Comparison of ENCODE assay signal across 21 cellular contexts in genomic region chr13:99255241-99255640, GRCh38. TPM values are rescaled to one million over a fixed set of nuclear protein-coding genes. Genes with fewer than 3 reads are reported as not detected.
DNase-seq lines count a peak whose midpoint lies in the region; ATAC-seq and TF ChIP-seq lines count a peak whose summit lies in the region.
"Had no signal": no experiment of that assay in that cellular context is flagged by ENCODE, and none has a peak within 500 bp of the region (broad histone marks: within the 10 kb centered on the region; RNA-seq: fewer than 3 reads in every experiment).

No MANE protein-coding gene starts in this region.

- H3K27me3 Mint-ChIP-seq in activated T-cell treated with anti-CD3 and anti-CD28 coated beads, Interleukin-2, amount 50 U/mL, for 72 hours (ENCODE audit: low read depth): no peaks in the 10 kb centered on the region
- no peaks in the 10 kb centered on the region for H3K27me3 Mint-ChIP-seq in activated naive CD8-positive, alpha-beta T cell treated with anti-CD3 and anti-CD28 coated beads for 36 hours

- DNase-seq in activated T-cell treated with anti-CD3 and anti-CD28 coated beads, Interleukin-2, amount 50 U/mL, for 72 hours: no peak
- no peak for DNase-seq in activated T-cell treated with anti-CD3 and anti-CD28 coated beads for 4 hours
- DNase-seq in NB4 (ENCODE audit: low read depth): peak; percentile 27
- no peak for DNase-seq in activated naive CD8-positive, alpha-beta T cell treated with anti-CD3 and anti-CD28 coated beads for 36 hours
- DNase-seq in stimulated activated effector memory CD8-positive, alpha-beta T cell treated with anti-CD3 and anti-CD28 coated beads, Interleukin-12 subunit alpha, Interleukin-12 subunit beta, amount 100 ng/mL, for 72 hours (ENCODE audit: low spot score in 2 of 2): no peak
- no peak for DNase-seq in NCI-H1694 (lab: John Stamatoyannopoulos, UW)
- DNase-seq in AG08396 (ENCODE audit: low spot score): no peak
- DNase-seq: aorta, COR-L47, head of caudate nucleus, KG1, MV-4-11, NCI-H2029 treated with DMSO at 0.1 percent for 48 hours, right cardiac atrium, RPMI8226, thyroid gland had no signal

- H3K4me1 Mint-ChIP-seq in activated T-cell treated with anti-CD3 and anti-CD28 coated beads, Interleukin-2, amount 50 U/mL, for 72 hours (ENCODE audit: low read depth): peaks cover 78% of the 10 kb centered on the region
- peaks cover 66% of the 10 kb centered on the region for H3K4me1 Mint-ChIP-seq in activated naive CD8-positive, alpha-beta T cell treated with anti-CD3 and anti-CD28 coated beads for 36 hours
- H3K4me1 Mint-ChIP-seq in stimulated activated effector memory CD8-positive, alpha-beta T cell treated with anti-CD3 and anti-CD28 coated beads, Interleukin-12 subunit alpha, Interleukin-12 subunit beta, amount 100 ng/mL, for 72 hours: peaks cover 56% of the 10 kb centered on the region

- no peak for TF ChIP-seq CTCF in NB4 (IDR thresholded peaks at IDR 0.05; ENCODE audit: low read depth, low read length)

- peak overlapping the region; percentile 47 for H3K27ac Mint-ChIP-seq in activated T-cell treated with anti-CD3 and anti-CD28 coated beads, Interleukin-2, amount 50 U/mL, for 72 hours
- H3K27ac Mint-ChIP-seq in activated naive CD8-positive, alpha-beta T cell treated with anti-CD3 and anti-CD28 coated beads for 36 hours: peak overlapping the region; percentile 92
- H3K27ac Mint-ChIP-seq in stimulated activated effector memory CD8-positive, alpha-beta T cell treated with anti-CD3 and anti-CD28 coated beads, Interleukin-12 subunit alpha, Interleukin-12 subunit beta, amount 100 ng/mL, for 72 hours: peak overlapping the region; percentile 87

- no peak for ATAC-seq in activated T-cell treated with anti-CD3 and anti-CD28 coated beads, Interleukin-2, amount 50 U/mL, for 72 hours (replicated peaks in 1 of 2)
- no peak for ATAC-seq in stimulated activated effector memory CD8-positive, alpha-beta T cell treated with anti-CD3 and anti-CD28 coated beads, Interleukin-12 subunit alpha, Interleukin-12 subunit beta, amount 100 ng/mL, for 72 hours
- ATAC-seq in GM21786 (IDR thresholded peaks at IDR 0.05; ENCODE audit: unreplicated experiment): no peak
- ATAC-seq: right cardiac atrium, SK-N-SH treated with all-trans-retinoic acid at 6 μM for 48 hours had no signal

- H3K4me3 Mint-ChIP-seq in activated T-cell treated with anti-CD3 and anti-CD28 coated beads, Interleukin-2, amount 50 U/mL, for 72 hours: peak overlapping the region; percentile 78 to 80
- peak overlapping the region; percentile 78 for H3K4me3 Mint-ChIP-seq in activated naive CD8-positive, alpha-beta T cell treated with anti-CD3 and anti-CD28 coated beads for 36 hours
- H3K4me3 Mint-ChIP-seq in stimulated activated effector memory CD8-positive, alpha-beta T cell treated with anti-CD3 and anti-CD28 coated beads, Interleukin-12 subunit alpha, Interleukin-12 subunit beta, amount 100 ng/mL, for 72 hours: peak overlapping the region; percentile 78

- no peak overlapping the region for H3K4me3 ChIP-seq in NB4 (ENCODE audit: low read depth, low read length)
- H3K4me3 ChIP-seq: thyroid gland had no signal

- no peak for TF ChIP-seq POLR2A in NB4 (IDR thresholded peaks at IDR 0.05; ENCODE audit: extremely low read depth, insufficient read length)

- peaks cover 16 to 41% of the 10 kb centered on the region in 2 donors for H3K36me3 Mint-ChIP-seq in activated T-cell treated with anti-CD3 and anti-CD28 coated beads, Interleukin-2, amount 50 U/mL, for 72 hours (ENCODE audit: insufficient read depth in 2 of 2)
- H3K36me3 Mint-ChIP-seq in activated naive CD8-positive, alpha-beta T cell treated with anti-CD3 and anti-CD28 coated beads for 36 hours: peaks cover 52% of the 10 kb centered on the region
- H3K36me3 Mint-ChIP-seq in stimulated activated effector memory CD8-positive, alpha-beta T cell treated with anti-CD3 and anti-CD28 coated beads, Interleukin-12 subunit alpha, Interleukin-12 subunit beta, amount 100 ng/mL, for 72 hours: peaks cover 72% of the 10 kb centered on the region

- no peaks in the 10 kb centered on the region for H3K9me3 Mint-ChIP-seq in activated T-cell treated with anti-CD3 and anti-CD28 coated beads, Interleukin-2, amount 50 U/mL, for 72 hours
- H3K9me3 Mint-ChIP-seq in activated naive CD8-positive, alpha-beta T cell treated with anti-CD3 and anti-CD28 coated beads for 36 hours: no peaks in the 10 kb centered on the region
- no peaks in the 10 kb centered on the region for H3K9me3 Mint-ChIP-seq in stimulated activated effector memory CD8-positive, alpha-beta T cell treated with anti-CD3 and anti-CD28 coated beads, Interleukin-12 subunit alpha, Interleukin-12 subunit beta, amount 100 ng/mL, for 72 hours

RNA-seq across cellular contexts. Expression of gene GPR18, which starts 2.9 kb away (rescaled TPM):
- total RNA-seq in activated T-cell treated with anti-CD3 and anti-CD28 coated beads, Interleukin-2, amount 50 U/mL, for 72 hours: 10 to 100 TPM; 12.4 to 17.3 TPM
- total RNA-seq in activated naive CD8-positive, alpha-beta T cell treated with anti-CD3 and anti-CD28 coated beads for 36 hours: 10 to 100 TPM; 16.9 to 17.6 TPM
- total RNA-seq: chondrocyte, H1, lower leg skin had no signal

RNA-seq across cellular contexts. Expression of gene GPR183, which starts 52.0 kb away (rescaled TPM):
- 10 to 100 TPM; 32.8 to 57.5 TPM for total RNA-seq in activated T-cell treated with anti-CD3 and anti-CD28 coated beads, Interleukin-2, amount 50 U/mL, for 72 hours
- 1 to 10 TPM; 4.3 to 4.5 TPM for total RNA-seq in activated naive CD8-positive, alpha-beta T cell treated with anti-CD3 and anti-CD28 coated beads for 36 hours
- total RNA-seq: H1 had no signal

RNA-seq across cellular contexts. Expression of gene UBAC2, which starts 54.6 kb away (rescaled TPM):
- 10 to 100 TPM; 76.7 to 80.3 TPM for total RNA-seq in activated T-cell treated with anti-CD3 and anti-CD28 coated beads, Interleukin-2, amount 50 U/mL, for 72 hours
- total RNA-seq in activated naive CD8-positive, alpha-beta T cell treated with anti-CD3 and anti-CD28 coated beads for 36 hours: 10 to 100 TPM; 56.0 to 59.0 TPM

Comparison
In these comparisons a context has a peak if more than half of its experiments do, and no peak if none do; other contexts are left out.
1. RNA of gene GPR183, which starts 52.0 kb away (total RNA-seq): 32.8 to 57.5 TPM in activated T-cell treated with anti-CD3 and anti-CD28 coated beads, Interleukin-2, amount 50 U/mL, for 72 hours; 4.3 to 4.5 TPM in activated naive CD8-positive, alpha-beta T cell treated with anti-CD3 and anti-CD28 coated beads for 36 hours; every median in the first group is over 4 times any median in the second.
2. Peak in every context shown above with its lines, with median percentiles within 50 percentile points of each other: H3K27ac Mint-ChIP-seq and H3K4me3 Mint-ChIP-seq.